ENCODE assay signal across 1 cellular context in genomic region chr10:117204316-117204715, GRCh38.
TF ChIP-seq lines count a peak whose summit lies in the region.

No MANE protein-coding gene starts in this region.

TF ChIP-seq in SK-N-SH, 30 proteins besides CTCF, POLR2A, EP300 and RAD21 (continued from another document):
- TF ChIP-seq ZBTB33 (IDR thresholded peaks at IDR 0.05; ENCODE audit: borderline replicate concordance, low read depth), result no peak
- no peak for TF ChIP-seq USF1 (IDR thresholded peaks at IDR 0.05; ENCODE audit: borderline replicate concordance, low read depth)
